18 cellular contexts compared by ENCODE assay signal in genomic region chr11:8097926-8098325, GRCh38.
"Had no signal": no experiment of that assay in that cellular context is flagged by ENCODE, and none has a peak within 500 bp of the region (broad histone marks: within the 10 kb centered on the region; RNA-seq: fewer than 3 reads in every experiment).

No MANE protein-coding gene starts in this region.

- DNase-seq: activated CD4-positive, alpha-beta T cell treated with anti-CD3 and anti-CD28 coated beads, Interleukin-2, amount 50 U/mL, for 1 hour; activated gamma-delta T cell treated with Interleukin-2 at 50 U/mL for 16 hours; activated T-cell treated with anti-CD3 and anti-CD28 coated beads, Interleukin-2, amount 50 U/mL, for 4 hours; amygdala; effector memory CD4-positive, alpha-beta T cell; heart right ventricle; left colon; naive B cell; stimulated activated CD4-positive, alpha-beta T cell treated with anti-CD3 and anti-CD28 coated beads, Interleukin-2, amount 100 ng/mL, for 48 hours; stimulated activated naive B cell treated with anti-CD40 and anti-IgM and Interleukin-4, amounts not matched to agents 10 μg/mL and 1 μg/mL and 100 μg/mL, for 72 hours; transverse colon had no signal

- H3K36me3 Mint-ChIP-seq: activated naive CD8-positive, alpha-beta T cell; naive B cell had no signal

- H3K27me3 Mint-ChIP-seq: activated naive CD8-positive, alpha-beta T cell; dendritic cell treated with granulocyte-macrophage colony-stimulating factor and Interleukin-4, amounts not matched to agents 40 ng/mL and 50 ng/mL, for 4 days; stimulated activated naive B cell treated with anti-CD40 and anti-IgM and Interleukin-4, amounts not matched to agents 10 μg/mL and 1 μg/mL and 100 μg/mL, for 72 hours had no signal

- H3K4me3 ChIP-seq: gastroesophageal sphincter, heart right ventricle, lung, SJSA1, transverse colon had no signal

- H3K9ac ChIP-seq: parathyroid adenoma had no signal

- ATAC-seq: activated T-cell treated with anti-CD3 and anti-CD28 coated beads, Interleukin-2, amount 50 U/mL, for 4 hours; gastroesophageal sphincter; heart right ventricle; left colon; stimulated activated naive B cell treated with anti-CD40 and anti-IgM and Interleukin-4, amounts not matched to agents 10 μg/mL and 1 μg/mL and 100 μg/mL, for 72 hours had no signal

- H3K9me3 ChIP-seq: gastroesophageal sphincter, heart right ventricle, SJSA1, transverse colon had no signal

- H3K27ac Mint-ChIP-seq: activated naive CD8-positive, alpha-beta T cell; dendritic cell treated with granulocyte-macrophage colony-stimulating factor and Interleukin-4, amounts not matched to agents 40 ng/mL and 50 ng/mL, for 4 days; stimulated activated naive B cell treated with anti-CD40 and anti-IgM and Interleukin-4, amounts not matched to agents 10 μg/mL and 1 μg/mL and 100 μg/mL, for 72 hours had no signal

- H3K27ac ChIP-seq: brain microvascular endothelial cell, gastroesophageal sphincter, heart right ventricle, parathyroid adenoma, SJSA1, transverse colon had no signal

- H3K4me3 Mint-ChIP-seq: activated naive CD8-positive, alpha-beta T cell; activated T-cell treated with anti-CD3 and anti-CD28 coated beads, Interleukin-2, amount 50 U/mL, for 4 hours; dendritic cell treated with granulocyte-macrophage colony-stimulating factor and Interleukin-4, amounts not matched to agents 40 ng/mL and 50 ng/mL, for 4 days; naive B cell; stimulated activated naive B cell treated with anti-CD40 and anti-IgM and Interleukin-4, amounts not matched to agents 10 μg/mL and 1 μg/mL and 100 μg/mL, for 72 hours had no signal

- H3K9me3 Mint-ChIP-seq: activated T-cell treated with anti-CD3 and anti-CD28 coated beads, Interleukin-2, amount 50 U/mL, for 4 hours; dendritic cell treated with granulocyte-macrophage colony-stimulating factor and Interleukin-4, amounts not matched to agents 40 ng/mL and 50 ng/mL, for 4 days; naive B cell; stimulated activated naive B cell treated with anti-CD40 and anti-IgM and Interleukin-4, amounts not matched to agents 10 μg/mL and 1 μg/mL and 100 μg/mL, for 72 hours had no signal

- H3K27me3 ChIP-seq: brain microvascular endothelial cell, gastroesophageal sphincter, heart right ventricle, SJSA1, transverse colon had no signal

- H3K4me1 ChIP-seq: SJSA1 had no signal

- H3K36me3 ChIP-seq: brain microvascular endothelial cell, SJSA1, transverse colon had no signal

- H3K79me2 ChIP-seq: parathyroid adenoma had no signal

- H2AFZ ChIP-seq: parathyroid adenoma had no signal
